In the genomic region with DNA sequence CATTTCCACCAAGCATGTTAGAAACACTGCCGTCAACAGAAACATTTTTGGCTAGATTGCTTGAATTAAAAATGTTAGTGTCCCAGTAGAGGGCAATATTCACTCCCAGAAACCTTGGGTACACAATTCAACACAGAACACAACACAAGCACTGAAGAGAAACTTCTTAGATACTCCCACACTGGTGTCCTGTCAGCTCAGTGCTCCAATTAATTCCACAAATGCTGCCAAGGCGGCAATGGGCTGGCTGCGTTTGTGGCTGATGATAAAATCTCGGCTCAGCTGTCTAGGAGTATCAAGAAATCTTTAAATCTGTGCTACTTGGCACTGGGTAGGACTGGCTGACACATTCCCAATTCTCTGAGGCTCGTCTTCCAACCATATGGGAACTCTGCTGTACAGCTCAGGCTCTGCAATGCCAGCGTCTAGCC, we compare ENCODE assay signal across 12 cellular contexts. TPM values are rescaled to one million over a fixed set of nuclear protein-coding genes. Genes with fewer than 3 reads are reported as not detected.
DNase-seq lines count a peak whose midpoint lies in the region; ATAC-seq and TF ChIP-seq lines count a peak whose summit lies in the region.
"Had no signal": no experiment of that assay in that cellular context is flagged by ENCODE, and none has a peak within 500 bp of the region (broad histone marks: within the 10 kb centered on the region; RNA-seq: fewer than 3 reads in every experiment).

No MANE protein-coding gene starts in this region.

- H4K20me1 ChIP-seq in neural cell (ENCODE audit: insufficient read depth): no peaks in the 10 kb centered on the region

- DNase-seq in DMS 273 treated with DMSO at 0.1 percent for 48 hours (lab: John Stamatoyannopoulos, UW) (peak; percentile 90), cardiac fibroblast (ENCODE audit: low read depth in 2 of 2) (peak; percentile 35 to 59), NCI-H2081 treated with DMSO at 0.1 percent for 48 hours (lab: John Stamatoyannopoulos, UW) (no peak), glutamatergic neuron (no peak)
- no peak for DNase-seq in stimulated activated CD4-positive, alpha-beta T cell treated with anti-CD3 and anti-CD28 coated beads, Interleukin-1b, Interleukin-23, amount 100 ng/mL, for 48 hours
- DNase-seq: activated CD4-positive, alpha-beta T cell treated with anti-CD3 and anti-CD28 coated beads, Interleukin-2, amount 50 U/mL, for 1 hour; cortex of kidney; NCI-H1417 had no signal

- no peaks in the 10 kb centered on the region for H3K36me3 Mint-ChIP-seq in glutamatergic neuron (ENCODE audit: unreplicated experiment)

- peaks cover 1% of the 10 kb centered on the region for H3K9me3 Mint-ChIP-seq in glutamatergic neuron (ENCODE audit: unreplicated experiment)

- no peaks in the 10 kb centered on the region for H3K36me3 ChIP-seq in neural cell (ENCODE audit: insufficient read depth, low read length)
- H3K36me3 ChIP-seq in gastroesophageal sphincter: no peaks in the 10 kb centered on the region

- H3K4me2 ChIP-seq in neural cell (ENCODE audit: low read length): no peak overlapping the region

- ATAC-seq in gastroesophageal sphincter: no peak

- no peaks in the 10 kb centered on the region for H3K79me2 ChIP-seq in neural cell (replicated peaks; ENCODE audit: insufficient read depth, low read length)

- H3K4me3 ChIP-seq in cardiac fibroblast (replicated peaks in 1 of 2; ENCODE audit: low read depth in 2 of 2, low read length in 2 of 2) (no peak overlapping the region), neural cell (ENCODE audit: low read length) (no peak overlapping the region), gastroesophageal sphincter (no peak overlapping the region)
- H3K4me3 ChIP-seq: lung had no signal

- H3K27me3 ChIP-seq in neural cell (ENCODE audit: insufficient read depth, low read depth, low read length) (no peaks in the 10 kb centered on the region), gastroesophageal sphincter (no peaks in the 10 kb centered on the region)

- H3K9me3 ChIP-seq in neural cell (ENCODE audit: low read length) (no peaks in the 10 kb centered on the region), gastroesophageal sphincter (no peaks in the 10 kb centered on the region)

- H2AFZ ChIP-seq in neural cell (ENCODE audit: low read depth, low read length): no peak overlapping the region

- no peak for TF ChIP-seq EP300 in neural cell (conservative IDR thresholded peaks at IDR 0.05; ENCODE audit: poor library complexity, severe bottlenecking)
- no peak for TF ChIP-seq EP300 in gastroesophageal sphincter (IDR thresholded peaks at IDR 0.05)

- TF ChIP-seq CTCF in LNCAP (IDR thresholded peaks at IDR 0.05) (peak; percentile 63), cardiac fibroblast (IDR thresholded peaks at IDR 0.05; ENCODE audit: low read depth, low read length) (no peak), neural cell (IDR thresholded peaks at IDR 0.05; ENCODE audit: poor library complexity, severe bottlenecking) (no peak), gastroesophageal sphincter (IDR thresholded peaks at IDR 0.05) (no peak), glutamatergic neuron (IDR thresholded peaks at IDR 0.05; ENCODE audit: partially characterized antibody, unreplicated experiment) (no peak)

- no peaks in the 10 kb centered on the region for H3K4me1 Mint-ChIP-seq in glutamatergic neuron (ENCODE audit: low read depth, unreplicated experiment)

- no peaks in the 10 kb centered on the region for H3K27me3 Mint-ChIP-seq in glutamatergic neuron (ENCODE audit: unreplicated experiment)

- no peaks in the 10 kb centered on the region for H3F3A ChIP-seq in neural cell (ENCODE audit: insufficient read depth, low read length, poor library complexity, severe bottlenecking)

- WGBS in gastroesophageal sphincter (ENCODE audit: low coverage in 1 of 2), 2 donors: 44 to 52% methylated on average over 6 of the region's 6 CpGs

- H3K9ac ChIP-seq in neural cell (ENCODE audit: low read length): no peak overlapping the region

- H3K4me3 Mint-ChIP-seq in glutamatergic neuron (ENCODE audit: unreplicated experiment): no peak overlapping the region

- H3K27ac ChIP-seq in neural cell (ENCODE audit: low read length): no peak overlapping the region
- H3K27ac ChIP-seq in gastroesophageal sphincter: no peak overlapping the region

- TF ChIP-seq POLR2A in gastroesophageal sphincter (IDR thresholded peaks at IDR 0.05): no peak

- no peaks in the 10 kb centered on the region for H3K4me1 ChIP-seq in gastroesophageal sphincter

- H3K27ac Mint-ChIP-seq in glutamatergic neuron (ENCODE audit: unreplicated experiment): no peak overlapping the region

- no peaks in the 10 kb centered on the region for H3K9me2 ChIP-seq in neural cell (ENCODE audit: insufficient read depth, low read length)

- peak; percentile 16 for TF ChIP-seq RAD21 in neural cell (conservative IDR thresholded peaks at IDR 0.05)

TF ChIP-seq in neural cell, 6 proteins besides CTCF, POLR2A, EP300 and RAD21:
- TF ChIP-seq EZH2 (IDR thresholded peaks at IDR 0.05; ENCODE audit: borderline replicate concordance, insufficient read depth, low read length, poor library complexity, severe bottlenecking): no peak
- TF ChIP-seq, protein P1, sequence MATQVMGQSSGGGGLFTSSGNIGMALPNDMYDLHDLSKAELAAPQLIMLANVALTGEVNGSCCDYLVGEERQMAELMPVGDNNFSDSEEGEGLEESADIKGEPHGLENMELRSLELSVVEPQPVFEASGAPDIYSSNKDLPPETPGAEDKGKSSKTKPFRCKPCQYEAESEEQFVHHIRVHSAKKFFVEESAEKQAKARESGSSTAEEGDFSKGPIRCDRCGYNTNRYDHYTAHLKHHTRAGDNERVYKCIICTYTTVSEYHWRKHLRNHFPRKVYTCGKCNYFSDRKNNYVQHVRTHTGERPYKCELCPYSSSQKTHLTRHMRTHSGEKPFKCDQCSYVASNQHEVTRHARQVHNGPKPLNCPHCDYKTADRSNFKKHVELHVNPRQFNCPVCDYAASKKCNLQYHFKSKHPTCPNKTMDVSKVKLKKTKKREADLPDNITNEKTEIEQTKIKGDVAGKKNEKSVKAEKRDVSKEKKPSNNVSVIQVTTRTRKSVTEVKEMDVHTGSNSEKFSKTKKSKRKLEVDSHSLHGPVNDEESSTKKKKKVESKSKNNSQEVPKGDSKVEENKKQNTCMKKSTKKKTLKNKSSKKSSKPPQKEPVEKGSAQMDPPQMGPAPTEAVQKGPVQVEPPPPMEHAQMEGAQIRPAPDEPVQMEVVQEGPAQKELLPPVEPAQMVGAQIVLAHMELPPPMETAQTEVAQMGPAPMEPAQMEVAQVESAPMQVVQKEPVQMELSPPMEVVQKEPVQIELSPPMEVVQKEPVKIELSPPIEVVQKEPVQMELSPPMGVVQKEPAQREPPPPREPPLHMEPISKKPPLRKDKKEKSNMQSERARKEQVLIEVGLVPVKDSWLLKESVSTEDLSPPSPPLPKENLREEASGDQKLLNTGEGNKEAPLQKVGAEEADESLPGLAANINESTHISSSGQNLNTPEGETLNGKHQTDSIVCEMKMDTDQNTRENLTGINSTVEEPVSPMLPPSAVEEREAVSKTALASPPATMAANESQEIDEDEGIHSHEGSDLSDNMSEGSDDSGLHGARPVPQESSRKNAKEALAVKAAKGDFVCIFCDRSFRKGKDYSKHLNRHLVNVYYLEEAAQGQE (IDR thresholded peaks at IDR 0.05; ENCODE audit: borderline replicate concordance): no peak
- TF ChIP-seq MXI1 (conservative IDR thresholded peaks at IDR 0.05; ENCODE audit: poor library complexity, severe bottlenecking): no peak
- TF ChIP-seq SMC3 (conservative IDR thresholded peaks at IDR 0.05; ENCODE audit: poor library complexity): no peak
- no peak for TF ChIP-seq POLR2AphosphoS5 (IDR thresholded peaks at IDR 0.05)
- TF ChIP-seq TAF1 (IDR thresholded peaks at IDR 0.05; ENCODE audit: low read depth): no peak

RNA-seq across cellular contexts. Expression of a gene that starts 39.3 kb away (rescaled TPM):
- polyA plus RNA-seq in neural cell: 5.7 and 6.0 TPM in 2 replicates
- polyA minus RNA-seq in neural cell: 17.3 and 17.7 TPM in 2 replicates
- total RNA-seq in gastroesophageal sphincter: 1 to 10 TPM; 1.1 to 3.2 (median 1.5) TPM
- total RNA-seq in glutamatergic neuron (ENCODE audit: unreplicated experiment): 10.9 TPM

RNA-seq across cellular contexts. Expression of a gene that starts 48.0 kb away (rescaled TPM):
- polyA plus RNA-seq in neural cell: 15.8 and 21.9 TPM in 2 replicates
- 28.2 and 28.6 TPM in 2 replicates for polyA minus RNA-seq in neural cell
- total RNA-seq in gastroesophageal sphincter (10 to 100 TPM in 3 of 4 donors, 1 to 10 TPM in 1; 7.7 to 28.0 (median 15.3) TPM), glutamatergic neuron (ENCODE audit: unreplicated experiment) (17.0 TPM)

Comparison
In these comparisons a context has a peak if more than half of its experiments do, and no peak if none do; other contexts are left out.
1. DNase-seq: peak in DMS 273 treated with DMSO at 0.1 percent for 48 hours (single experiment) and cardiac fibroblast (2 of 2); none in NCI-H2081 treated with DMSO at 0.1 percent for 48 hours (single experiment), glutamatergic neuron (single experiment) and stimulated activated CD4-positive, alpha-beta T cell treated with anti-CD3 and anti-CD28 coated beads, Interleukin-1b, Interleukin-23, amount 100 ng/mL, for 48 hours (single experiment).